1 cellular context compared by ENCODE assay signal in genomic region chr1:112619518-112620458, GRCh38.
TF ChIP-seq lines count a peak whose summit lies in the region.

TSS of gene CAPZA1 (plus strand) at chr1:112619832. CDS start at chr1:112619845, 13 bp downstream.

TF ChIP-seq in GM23338, 12 proteins besides CTCF, POLR2A, EP300 and RAD21 (continued from another document):
- peak; percentile 91 for TF ChIP-seq CREB1 (CRISPR knock-in tag; IDR thresholded peaks at IDR 0.05; ENCODE audit: low read depth)
- TF ChIP-seq REST (IDR thresholded peaks at IDR 0.05; ENCODE audit: unreplicated experiment), result no peak
- peak; percentile 91 for TF ChIP-seq POLR2AphosphoS5 (IDR thresholded peaks at IDR 0.05; ENCODE audit: low read depth)
